14 cellular contexts compared by ENCODE assay signal in genomic region chr2:130759906-130760753, GRCh38.
DNase-seq lines count a peak whose midpoint lies in the region; ATAC-seq and TF ChIP-seq lines count a peak whose summit lies in the region.
"Had no signal": no experiment of that assay in that cellular context is flagged by ENCODE, and none has a peak within 500 bp of the region (broad histone marks: within the 10 kb centered on the region; RNA-seq: fewer than 3 reads in every experiment).

No MANE protein-coding gene starts in this region.

- peak; percentile 95 for DNase-seq in DMS 273 (lab: John Stamatoyannopoulos, UW; ENCODE audit: unreplicated experiment)
- DNase-seq in HS-5 (ENCODE audit: low read depth), result peak; percentile 10
- DNase-seq in NCI-H510A treated with DMSO at 0.1 percent for 48 hours (lab: John Stamatoyannopoulos, UW), result peak; percentile 28
- DNase-seq in fibroblast of mammary gland (ENCODE audit: low read depth), result peak; percentile 13
- DNase-seq in stimulated activated CD4-positive, alpha-beta T cell treated with anti-CD3 and anti-CD28 coated beads, Interleukin-4, amount 100 ng/mL, for 1 hour, result no peak
- no peak for DNase-seq in stimulated activated CD4-positive, alpha-beta T cell treated with anti-CD3 and anti-CD28 coated beads, Interleukin-15, amount 100 ng/mL, for 24 hours
- DNase-seq: hippocampal formation, mesenchymal stem cell, retina, upper lobe of left lung had no signal

- no peak for ATAC-seq in GM19455 (IDR thresholded peaks at IDR 0.05; ENCODE audit: unreplicated experiment)
- no peak for ATAC-seq in HG03457 (IDR thresholded peaks at IDR 0.05; ENCODE audit: unreplicated experiment)
- ATAC-seq: GM23338 had no signal

- H3K4me3 ChIP-seq in fibroblast of mammary gland (ENCODE audit: control insufficient read depth, low read depth, low read length), result no peak overlapping the region
- H3K4me3 ChIP-seq: BLaER1 treated with 17β-estradiol and CSF1 and Interleukin-3, amounts not matched to agents 10 nM and 100 nM; GM23338; upper lobe of left lung had no signal

- no peak for TF ChIP-seq CTCF in fibroblast of mammary gland (conservative IDR thresholded peaks at IDR 0.05; ENCODE audit: control insufficient read depth, insufficient read depth, low read depth, low read length)

Comparison
In these comparisons a context has a peak if more than half of its experiments do, and no peak if none do; other contexts are left out.
1. DNase-seq: peak in DMS 273 (single experiment), HS-5 (single experiment), NCI-H510A treated with DMSO at 0.1 percent for 48 hours (single experiment) and fibroblast of mammary gland (single experiment); none in stimulated activated CD4-positive, alpha-beta T cell treated with anti-CD3 and anti-CD28 coated beads, Interleukin-4, amount 100 ng/mL, for 1 hour (single experiment) and stimulated activated CD4-positive, alpha-beta T cell treated with anti-CD3 and anti-CD28 coated beads, Interleukin-15, amount 100 ng/mL, for 24 hours (single experiment).